Comparison of ENCODE assay signal across 8 cellular contexts in genomic region chr1:11058595-11059165, GRCh38. TPM values are rescaled to one million over a fixed set of nuclear protein-coding genes. Genes with fewer than 3 reads are reported as not detected.
A peak's percentile ranks its signal among the peaks of the same experiment; 100 is the strongest.
DNase-seq lines count a peak whose midpoint lies in the region; ATAC-seq, FAIRE-seq and TF ChIP-seq lines count a peak whose summit lies in the region.

No MANE protein-coding gene starts in this region.

- peaks cover 41% of the 10 kb centered on the region for H3K4me1 Mint-ChIP-seq in activated naive CD8-positive, alpha-beta T cell treated with anti-CD3 and anti-CD28 coated beads for 36 hours

- no peak for FAIRE-seq in A549 (lab: Jason Lieb, UNC)

- H2AFZ ChIP-seq in HCT116 (ENCODE audit: low read depth, low read length, poor library complexity, severe bottlenecking): no peak overlapping the region

- CTCF ChIA-PET in A549 (lab: Yijun Ruan, JAX) (interaction anchor here (0.7 to 4.8 kb wide), 4 partner anchors 18 to 584 kb away, joined by 3 to 33 read pairs (median 4); no protein-coding TSS in a partner anchor), HCT116 (lab: Charles Lee) (no interaction called here)

- peaks cover 49% of the 10 kb centered on the region for H3K36me3 Mint-ChIP-seq in activated naive CD8-positive, alpha-beta T cell treated with anti-CD3 and anti-CD28 coated beads for 36 hours

- H3K9me3 Mint-ChIP-seq in activated naive CD8-positive, alpha-beta T cell treated with anti-CD3 and anti-CD28 coated beads for 36 hours: no peaks in the 10 kb centered on the region

- RAD21 ChIA-PET in HCT116 (lab: Charles Lee; ENCODE audit: low non-redundant PET in 1 of 2, low total read pairs in 2 of 2, uncharacterized antibody in 2 of 2, unreplicated experiment in 2 of 2): interaction anchor here in 1 of 2 experiments (0.6 kb wide), 1 partner anchor 21 kb away, joined by 4 read pairs; no protein-coding TSS in a partner anchor

- WGBS in A549 (ENCODE audit: missing lambda C conversion rate): 46% methylated on average over 12 of the region's 28 CpGs
- 56 to 58% methylated on average over 28 of the region's 28 CpGs for WGBS in lung, 2 donors

- intact Hi-C loops in HCT116 (cut with micrococcal nuclease): no loop called here

- TF ChIP-seq POLR2A in A549 (IDR thresholded peaks at IDR 0.05; ENCODE audit: low read length): no peak
- TF ChIP-seq POLR2A in HCT116 (IDR thresholded peaks at IDR 0.05; ENCODE audit: borderline replicate concordance, extremely low read depth, insufficient read depth, insufficient read length): no peak

- H3K4me1 ChIP-seq in A549: peaks cover 9% of the 10 kb centered on the region; the same call in 2 of the 3 replicates
- H3K4me1 ChIP-seq in HCT116 (ENCODE audit: control insufficient read depth in 1 of 2, insufficient read depth in 2 of 2, low read length in 2 of 2): peaks cover 6 to 21% of the 10 kb centered on the region in 2 experiments; a peak in 3 of 4 replicates
- H3K4me1 ChIP-seq in lung (ENCODE audit: control insufficient read depth in 2 of 2, insufficient read depth in 2 of 2, low read length in 2 of 2): peaks cover 0 to 14% of the 10 kb centered on the region in 2 donors

- TF ChIP-seq CTCF in A549 (IDR thresholded peaks at IDR 0.05) (no peak), HCT116 (IDR thresholded peaks at IDR 0.05 in 2 of 3, conservative IDR thresholded peaks at IDR 0.05 in 1 of 3; ENCODE audit: borderline replicate concordance in 1 of 3, insufficient read depth in 1 of 3, low read depth in 2 of 3, low read length in 2 of 3) (no peak), lung (IDR thresholded peaks at IDR 0.05; ENCODE audit: control extremely low read depth, extremely low read depth) (no peak)

- H3K27me3 ChIP-seq in HCT116 (ENCODE audit: insufficient read depth, low read length): no peaks in the 10 kb centered on the region
- H3K27me3 ChIP-seq in lung (ENCODE audit: control insufficient read depth, insufficient read depth): no peaks in the 10 kb centered on the region

- H3K4me2 ChIP-seq in A549 (peak overlapping the region; percentile 91), HCT116 (ENCODE audit: low read length) (peak overlapping the region; percentile 95)

- TF ChIP-seq RAD21 in A549 (conservative IDR thresholded peaks at IDR 0.05 in 1 of 2, IDR thresholded peaks at IDR 0.05 in 1 of 2) (no peak), HCT116 (IDR thresholded peaks at IDR 0.05; ENCODE audit: low read depth) (no peak)

- H3K4me3 ChIP-seq in A549 (peak overlapping the region; percentile 97), HCT116 (replicated peaks in 1 of 2; ENCODE audit: low read depth in 1 of 2, low read length in 2 of 2) (peak overlapping the region; percentile 93 to 98), lung (peak overlapping the region; percentile 99)

- peaks cover 3% of the 10 kb centered on the region for H3K27me3 Mint-ChIP-seq in activated naive CD8-positive, alpha-beta T cell treated with anti-CD3 and anti-CD28 coated beads for 36 hours

- peak overlapping the region; percentile 94 for H3K4me3 Mint-ChIP-seq in activated naive CD8-positive, alpha-beta T cell treated with anti-CD3 and anti-CD28 coated beads for 36 hours

- no peaks in the 10 kb centered on the region for H3K9me3 ChIP-seq in A549
- no peaks in the 10 kb centered on the region for H3K9me3 ChIP-seq in HCT116 (ENCODE audit: control insufficient read depth in 1 of 2, insufficient read depth in 1 of 2, low read depth in 1 of 2, low read length in 2 of 2)
- no peaks in the 10 kb centered on the region for H3K9me3 ChIP-seq in lung (ENCODE audit: control insufficient read depth in 2 of 2, insufficient read depth in 1 of 2, low read length in 1 of 2)

- H4K20me1 ChIP-seq in HCT116 (ENCODE audit: insufficient read depth): no peaks in the 10 kb centered on the region

- H3K27ac Mint-ChIP-seq in activated naive CD8-positive, alpha-beta T cell treated with anti-CD3 and anti-CD28 coated beads for 36 hours: peak overlapping the region; percentile 94

- TF ChIP-seq EP300 in A549 (IDR thresholded peaks at IDR 0.05): no peak

- BruUV-seq in HCT116 (replicated peaks; lab: Mats Ljungman, UMichigan): TSS peak; percentile 47

- peak overlapping the region; percentile 90 for H3K9ac ChIP-seq in HCT116 (ENCODE audit: low read length)

- H3K9me2 ChIP-seq in HCT116 (ENCODE audit: insufficient read depth): no peaks in the 10 kb centered on the region

- H3K36me3 ChIP-seq in HCT116 (ENCODE audit: control insufficient read depth in 1 of 2, insufficient read depth in 2 of 2, low read length in 2 of 2) (peaks cover 2 to 30% of the 10 kb centered on the region in 2 experiments; a peak in 2 of 4 replicates), lung (ENCODE audit: control insufficient read depth in 2 of 2, insufficient read depth in 2 of 2, low read length in 2 of 2) (peaks cover 0 to 34% of the 10 kb centered on the region in 2 donors)

- POLR2A ChIA-PET in A549 (lab: Yijun Ruan, JAX) (no interaction called here), HCT116 (lab: Charles Lee) (no interaction called here)

- DNase-seq in A549 (ENCODE audit: low read depth in 1 of 2, low spot score in 1 of 2) (no peak), HCT116 (ENCODE audit: low read depth, low spot score) (no peak), lung (ENCODE audit: low spot score) (no peak), T-helper 9 cell (no peak)
- DNase-seq in activated naive CD8-positive, alpha-beta T cell treated with anti-CD3 and anti-CD28 coated beads for 36 hours: no peak

- H3K27ac ChIP-seq in A549 (peak overlapping the region; percentile 95 to 100), HCT116 (ENCODE audit: low read depth, low read length) (peak overlapping the region; percentile 90), lung (ENCODE audit: low read depth in 1 of 2, low read length in 1 of 2) (no peak overlapping the region)

- peaks cover 44% of the 10 kb centered on the region for H3K79me2 ChIP-seq in HCT116 (ENCODE audit: insufficient read depth, low read length)

- no peak for ATAC-seq in A549
- ATAC-seq in HCT116: no peak
- ATAC-seq in lung (ENCODE audit: insufficient read depth, low FRiP score): no peak
- no peak for ATAC-seq in GM21786 (IDR thresholded peaks at IDR 0.05; ENCODE audit: unreplicated experiment)
- no peak for ATAC-seq in GM18520 (IDR thresholded peaks at IDR 0.05; ENCODE audit: unreplicated experiment)
- no peak for ATAC-seq in GM18502 (IDR thresholded peaks at IDR 0.05; ENCODE audit: poor library complexity, unreplicated experiment)

TF ChIP-seq in A549, 52 proteins besides CTCF, POLR2A, EP300 and RAD21 (continues in another document):
- TF ChIP-seq ZSCAN20 (CRISPR knock-in tag; IDR thresholded peaks at IDR 0.05) (no peak), FOXS1 (CRISPR knock-in tag; IDR thresholded peaks at IDR 0.05) (no peak), CHD4 (IDR thresholded peaks at IDR 0.05; ENCODE audit: borderline replicate concordance) (no peak)

TF ChIP-seq in HCT116, 20 proteins besides CTCF, POLR2A, EP300 and RAD21 (continues in another document):
- no peak for TF ChIP-seq SIN3A (IDR thresholded peaks at IDR 0.05; ENCODE audit: low read depth)
- TF ChIP-seq ELF1 (IDR thresholded peaks at IDR 0.05; ENCODE audit: borderline replicate concordance, low read depth): no peak
- TF ChIP-seq YY1 (IDR thresholded peaks at IDR 0.05; ENCODE audit: extremely low read depth, insufficient replicate concordance, low read depth, low read length): no peak
- no peak for TF ChIP-seq EGR1 (IDR thresholded peaks at IDR 0.05; ENCODE audit: low read depth)
- no peak for TF ChIP-seq SRF (IDR thresholded peaks at IDR 0.05; ENCODE audit: low read depth)

RNA-seq across cellular contexts. Expression of gene SRM, which starts 1.1 kb away (rescaled TPM):
- polyA plus RNA-seq in A549 (2011; rRNA removed): 30.8 and 43.6 TPM in 2 replicates
- 186 and 208 TPM in 2 replicates for polyA plus RNA-seq in A549 (2012; cell fraction: cytosol; rRNA removed)
- polyA plus RNA-seq in A549 (2012; cell fraction: nucleus; rRNA removed): 93.0 and 140 TPM in 2 replicates
- 87.8 to 97.5 TPM (median 89.7 TPM) in 3 replicates for polyA plus RNA-seq in A549 (2017; fragmentation: RNase III; extraction: RNeasy Plus Mini Kit Qiagen cat#74134 plus additional on column Dnase treatment)
- 62.6 and 97.6 TPM in 2 replicates for polyA minus RNA-seq in A549 (2011; rRNA and poly(A)+ RNA removed)
- total RNA-seq in HCT116 (2021; ENCODE audit: unreplicated experiment): 150 TPM
- polyA plus RNA-seq in HCT116 (2012): 140 and 159 TPM in 2 replicates
- total RNA-seq in activated naive CD8-positive, alpha-beta T cell treated with anti-CD3 and anti-CD28 coated beads for 36 hours: 100 to 1,000 TPM; 387 to 388 TPM
- 100 to 1,000 TPM in 1 of 2 donors, 10 to 100 TPM in 1; 12.3 to 112 TPM for total RNA-seq in lung
- 100 to 1,000 TPM; 119 to 132 TPM for polyA plus RNA-seq in lung

RNA-seq across cellular contexts. Expression of gene MASP2, which starts 11.6 kb away (rescaled TPM):
- polyA plus RNA-seq in A549 (2011; rRNA removed) (0.07 TPM in 1 of 2 replicates, not detected in the other), A549 (2017; fragmentation: RNase III; extraction: RNeasy Plus Mini Kit Qiagen cat#74134 plus additional on column Dnase treatment) (0.08 to 0.25 TPM (median 0.12 TPM) in 3 replicates), lung (under 1 TPM; 0.01 to 0.04 TPM)
- 0.19 and 0.21 TPM in 2 replicates for polyA plus RNA-seq in A549 (2012; cell fraction: cytosol; rRNA removed)
- polyA plus RNA-seq in A549 (2012; cell fraction: nucleus; rRNA removed): 1.2 and 1.7 TPM in 2 replicates
- not detected in 2 replicates for polyA minus RNA-seq in A549 (2011; rRNA and poly(A)+ RNA removed)
- total RNA-seq in HCT116 (2021; ENCODE audit: unreplicated experiment) (0.25 TPM), lung (not detected)
- 1.0 and 1.4 TPM in 2 replicates for polyA plus RNA-seq in HCT116 (2012)
- total RNA-seq in activated naive CD8-positive, alpha-beta T cell treated with anti-CD3 and anti-CD28 coated beads for 36 hours: under 1 TPM in 1 of 2 experiments, not detected in 1; 0.25 TPM

RNA-seq across cellular contexts. Expression of gene EXOSC10, which starts 41.0 kb away (rescaled TPM):
- 74.0 and 76.9 TPM in 2 replicates for polyA plus RNA-seq in A549 (2011; rRNA removed)
- polyA plus RNA-seq in A549 (2012; cell fraction: cytosol; rRNA removed): 40.3 and 42.1 TPM in 2 replicates
- polyA plus RNA-seq in A549 (2012; cell fraction: nucleus; rRNA removed): 74.3 and 97.9 TPM in 2 replicates
- polyA plus RNA-seq in A549 (2017; fragmentation: RNase III; extraction: RNeasy Plus Mini Kit Qiagen cat#74134 plus additional on column Dnase treatment): 45.4 to 47.8 TPM (median 47.4 TPM) in 3 replicates
- polyA minus RNA-seq in A549 (2011; rRNA and poly(A)+ RNA removed): 40.9 and 41.2 TPM in 2 replicates
- 80.7 TPM for total RNA-seq in HCT116 (2021; ENCODE audit: unreplicated experiment)
- polyA plus RNA-seq in HCT116 (2012): 54.2 and 62.1 TPM in 2 replicates
- total RNA-seq in activated naive CD8-positive, alpha-beta T cell treated with anti-CD3 and anti-CD28 coated beads for 36 hours: 10 to 100 TPM; 80.9 to 93.2 TPM
- total RNA-seq in lung: 10 to 100 TPM; 47.5 to 75.1 TPM
- 10 to 100 TPM; 29.0 to 37.1 TPM for polyA plus RNA-seq in lung

RNA-seq across cellular contexts. Expression of gene TARDBP, which starts 46.2 kb away (rescaled TPM):
- polyA plus RNA-seq in A549 (2011; rRNA removed) (219 and 299 TPM in 2 replicates), A549 (2017; fragmentation: RNase III; extraction: RNeasy Plus Mini Kit Qiagen cat#74134 plus additional on column Dnase treatment) (245 to 264 TPM (median 264 TPM) in 3 replicates), lung (100 to 1,000 TPM in 1 of 2 donors, 10 to 100 TPM in 1; 88.7 to 134 TPM)
- 162 and 197 TPM in 2 replicates for polyA plus RNA-seq in A549 (2012; cell fraction: cytosol; rRNA removed)
- polyA plus RNA-seq in A549 (2012; cell fraction: nucleus; rRNA removed): 71.2 and 117 TPM in 2 replicates
- 83.7 and 84.1 TPM in 2 replicates for polyA minus RNA-seq in A549 (2011; rRNA and poly(A)+ RNA removed)
- total RNA-seq in HCT116 (2021; ENCODE audit: unreplicated experiment) (155 TPM), lung (100 to 1,000 TPM; 111 to 205 TPM)
- polyA plus RNA-seq in HCT116 (2012): 81.8 and 102 TPM in 2 replicates
- 100 to 1,000 TPM; 202 to 206 TPM for total RNA-seq in activated naive CD8-positive, alpha-beta T cell treated with anti-CD3 and anti-CD28 coated beads for 36 hours

Comparison
In these comparisons a context has a peak if more than half of its experiments do, and no peak if none do; other contexts are left out.
1. H3K27ac ChIP-seq: peak in A549 (2 of 2) and HCT116 (single experiment); none in lung (0 of 2).
2. Peak in every context shown above with its lines, with median percentiles within 50 percentile points of each other: H3K4me3 ChIP-seq.